Comparison of ENCODE assay signal across 1 cellular context in the genomic region with DNA sequence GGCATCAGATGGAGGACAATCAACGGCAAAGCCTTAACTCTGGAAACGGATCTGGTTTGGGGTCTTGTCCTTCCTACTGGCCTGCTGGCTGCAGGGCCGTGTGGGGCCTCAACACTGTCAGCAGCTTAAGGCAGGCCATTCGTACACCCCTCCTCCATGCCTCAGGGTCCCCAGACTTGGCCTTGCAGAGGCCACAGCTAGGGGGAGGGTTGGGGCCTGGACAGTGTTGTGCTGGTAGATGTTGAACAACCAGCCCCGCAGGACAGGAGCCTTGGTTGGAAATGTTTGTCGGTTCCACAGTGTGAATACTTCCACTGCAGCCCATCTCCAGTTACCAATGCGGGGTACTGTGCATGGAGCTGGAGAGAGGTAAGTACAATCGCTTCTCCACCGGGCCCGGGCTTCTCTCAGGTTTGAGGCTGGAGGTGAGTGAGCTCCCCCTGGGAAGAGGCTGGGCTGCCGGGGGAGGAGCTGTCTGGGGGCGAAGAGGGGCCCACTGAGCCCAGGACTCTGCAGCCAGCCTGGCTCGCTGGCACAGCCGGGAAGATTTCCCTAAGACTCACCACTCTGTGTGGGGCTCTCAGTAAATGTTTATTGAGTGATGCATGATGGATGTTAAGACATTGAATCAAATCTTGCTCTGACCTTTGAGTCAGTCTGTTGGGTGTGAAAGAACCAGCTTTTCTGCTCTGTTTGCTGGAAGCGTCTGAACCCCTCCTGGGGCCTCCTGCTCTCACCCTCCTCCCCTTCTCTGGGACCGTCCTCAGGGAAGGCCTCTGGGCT.
TF ChIP-seq lines count a peak whose summit lies in the region.

No MANE protein-coding gene starts in this region.

TF ChIP-seq in H1, 55 proteins besides CTCF, POLR2A, EP300 and RAD21:
- TF ChIP-seq JUND (IDR thresholded peaks at IDR 0.05; ENCODE audit: low read length): no peak
- no peak for TF ChIP-seq FOSL1 (IDR thresholded peaks at IDR 0.05; ENCODE audit: insufficient read depth, low read depth, low read length)
- TF ChIP-seq TCF12 (IDR thresholded peaks at IDR 0.05; ENCODE audit: low read depth, low read length): no peak
- no peak for TF ChIP-seq SAP30 (IDR thresholded peaks at IDR 0.05; ENCODE audit: insufficient read depth, insufficient replicate concordance, low read length)
- no peak for TF ChIP-seq SUZ12 (IDR thresholded peaks at IDR 0.05; ENCODE audit: low read length)
- TF ChIP-seq CHD1 (IDR thresholded peaks at IDR 0.05; ENCODE audit: low read depth, low read length): no peak
- TF ChIP-seq BRCA1 (IDR thresholded peaks at IDR 0.05; ENCODE audit: low read depth, low read length): no peak
- no peak for TF ChIP-seq NANOG (IDR thresholded peaks at IDR 0.05; ENCODE audit: insufficient read depth, low read depth, low read length, poor library complexity, severe bottlenecking)
- no peak for TF ChIP-seq KDM4A (IDR thresholded peaks at IDR 0.05; ENCODE audit: low read depth, low read length, severe bottlenecking)
- no peak for TF ChIP-seq ATF2 (IDR thresholded peaks at IDR 0.05; ENCODE audit: low read length)
- no peak for TF ChIP-seq NRF1 (IDR thresholded peaks at IDR 0.05; ENCODE audit: low read depth, low read length)
- TF ChIP-seq TAF1 (IDR thresholded peaks at IDR 0.05; ENCODE audit: low read depth, low read length): no peak
- no peak for TF ChIP-seq PHF8 (conservative IDR thresholded peaks at IDR 0.05; ENCODE audit: low read depth, low read length)
- no peak for TF ChIP-seq RBBP5 (IDR thresholded peaks at IDR 0.05; ENCODE audit: borderline replicate concordance, low read depth, low read length)
- no peak for TF ChIP-seq EZH2 (IDR thresholded peaks at IDR 0.05; ENCODE audit: low read depth, low read length, severe bottlenecking)
- TF ChIP-seq POU5F1 (IDR thresholded peaks at IDR 0.05; ENCODE audit: low read depth, low read length): no peak
- no peak for TF ChIP-seq SP1 (IDR thresholded peaks at IDR 0.05; ENCODE audit: low read depth, low read length)
- no peak for TF ChIP-seq CBX8 (IDR thresholded peaks at IDR 0.05; ENCODE audit: borderline replicate concordance, low read depth, low read length)
